In genomic region chr17:66221755-66222530, GRCh38 we compare ENCODE assay signal across 1 cellular context.
TF ChIP-seq lines count a peak whose summit lies in the region.

No MANE protein-coding gene starts in this region.

TF ChIP-seq in GM23338, 12 proteins besides CTCF, POLR2A, EP300 and RAD21 (continued from another document):
- no peak for TF ChIP-seq EZH2phosphoT487 (IDR thresholded peaks at IDR 0.05; ENCODE audit: unreplicated experiment)
- TF ChIP-seq REST (IDR thresholded peaks at IDR 0.05; ENCODE audit: unreplicated experiment) = no peak
- no peak for TF ChIP-seq ZNF331 (CRISPR knock-in tag; IDR thresholded peaks at IDR 0.05; ENCODE audit: low read depth)
- no peak for TF ChIP-seq STAT1 (IDR thresholded peaks at IDR 0.05; ENCODE audit: unreplicated experiment)
